In genomic region chr6:582370-582769, GRCh38 we compare ENCODE assay signal across 15 cellular contexts.
DNase-seq lines count a peak whose midpoint lies in the region; ATAC-seq, FAIRE-seq and TF ChIP-seq lines count a peak whose summit lies in the region.
"Had no signal": no experiment of that assay in that cellular context is flagged by ENCODE, and none has a peak within 500 bp of the region (broad histone marks: within the 10 kb centered on the region; RNA-seq: fewer than 3 reads in every experiment).

No MANE protein-coding gene starts in this region.

- H3K27me3 ChIP-seq in astrocyte (ENCODE audit: insufficient read depth, low read length) (no peaks in the 10 kb centered on the region), iPS-20b (ENCODE audit: insufficient read depth, low read length) (no peaks in the 10 kb centered on the region), stomach smooth muscle (ENCODE audit: control insufficient read depth in 1 of 2, insufficient read depth in 2 of 2, low read length in 2 of 2) (no peaks in the 10 kb centered on the region), gastrocnemius medialis (no peaks in the 10 kb centered on the region)

- no peak overlapping the region for H3K9ac ChIP-seq in astrocyte (ENCODE audit: low read length)
- H3K9ac ChIP-seq in iPS-20b (ENCODE audit: low read depth, low read length): peak overlapping the region; percentile 58; the same call in 1 of the 2 replicates
- H3K9ac ChIP-seq in stomach smooth muscle (ENCODE audit: low read length in 2 of 2): peak overlapping the region; percentile 18 to 36

- H3K4me1 ChIP-seq in astrocyte (ENCODE audit: insufficient read depth, low read length) (peaks cover 7% of the 10 kb centered on the region), iPS-20b (ENCODE audit: insufficient read depth, low read length) (peaks cover 31% of the 10 kb centered on the region), stomach smooth muscle (ENCODE audit: control insufficient read depth, insufficient read depth, low read length) (peaks cover 17% of the 10 kb centered on the region), gastrocnemius medialis (peaks cover 0 to 8% of the 10 kb centered on the region in 2 donors)

- H3K27ac Mint-ChIP-seq in activated T-cell treated with anti-CD3 and anti-CD28 coated beads, Interleukin-2, amount 50 U/mL, for 72 hours: no peak overlapping the region
- peak overlapping the region; percentile 93 for H3K27ac Mint-ChIP-seq in astrocyte (ENCODE audit: unreplicated experiment)

- no peaks in the 10 kb centered on the region for H3K79me2 ChIP-seq in astrocyte (ENCODE audit: insufficient read depth, low read length)

- H3K4me2 ChIP-seq in astrocyte (ENCODE audit: low read length): peak overlapping the region; percentile 82

- H3K27me3 Mint-ChIP-seq in activated T-cell treated with anti-CD3 and anti-CD28 coated beads, Interleukin-2, amount 50 U/mL, for 72 hours (ENCODE audit: low read depth): no peaks in the 10 kb centered on the region
- no peaks in the 10 kb centered on the region for H3K27me3 Mint-ChIP-seq in activated T-cell treated with anti-CD3 and anti-CD28 coated beads, Interleukin-2, amount 50 U/mL, for 4 hours (ENCODE audit: low read depth)
- H3K27me3 Mint-ChIP-seq in astrocyte (ENCODE audit: low read depth, unreplicated experiment): no peaks in the 10 kb centered on the region

- no peak for DNase-seq in activated T-cell treated with anti-CD3 and anti-CD28 coated beads, Interleukin-2, amount 50 U/mL, for 72 hours
- no peak for DNase-seq in activated T-cell treated with anti-CD3 and anti-CD28 coated beads, Interleukin-2, amount 50 U/mL, for 4 hours
- DNase-seq in astrocyte (ENCODE audit: low read depth): peak; percentile 55
- no peak for DNase-seq in gastrocnemius medialis
- DNase-seq in GM10266 (ENCODE audit: extremely low spot score): no peak
- DNase-seq: amygdala; effector memory CD4-positive, alpha-beta T cell; head of caudate nucleus; NCI-H1436; NCI-H526; nucleus accumbens had no signal

- H3K4me1 Mint-ChIP-seq in activated T-cell treated with anti-CD3 and anti-CD28 coated beads, Interleukin-2, amount 50 U/mL, for 72 hours (ENCODE audit: low read depth): peaks cover 39% of the 10 kb centered on the region
- H3K4me1 Mint-ChIP-seq in activated T-cell treated with anti-CD3 and anti-CD28 coated beads, Interleukin-2, amount 50 U/mL, for 4 hours (ENCODE audit: low read depth): peaks cover 13% of the 10 kb centered on the region
- H3K4me1 Mint-ChIP-seq in astrocyte (ENCODE audit: low read depth, unreplicated experiment): peaks cover 33% of the 10 kb centered on the region

- in situ Hi-C loops in gastrocnemius medialis (cut with MboI; ENCODE audit: low sequenced_read_pairs in 4 of 4): loop anchor here in 2 of 4 donors (25.0 kb wide), 1 partner anchor 805 kb away; the partner anchor contains the start of gene FOXF2 (in 2 of the 2)

- no peak for TF ChIP-seq POLR2A in gastrocnemius medialis (IDR thresholded peaks at IDR 0.05)

- H3K9me3 ChIP-seq in astrocyte (ENCODE audit: insufficient read depth, low read depth, low read length): no peaks in the 10 kb centered on the region
- H3K9me3 ChIP-seq in iPS-20b (ENCODE audit: insufficient read depth, low read depth, low read length): no peaks in the 10 kb centered on the region
- no peaks in the 10 kb centered on the region for H3K9me3 ChIP-seq in stomach smooth muscle (ENCODE audit: control insufficient read depth in 2 of 2, low read length in 2 of 2)
- no peaks in the 10 kb centered on the region for H3K9me3 ChIP-seq in gastrocnemius medialis

- H3K36me3 ChIP-seq in astrocyte (ENCODE audit: insufficient read depth, low read length) (no peaks in the 10 kb centered on the region), iPS-20b (ENCODE audit: insufficient read depth, low read depth, low read length) (no peaks in the 10 kb centered on the region), stomach smooth muscle (ENCODE audit: control insufficient read depth in 2 of 2, insufficient read depth in 2 of 2, low read length in 2 of 2) (no peaks in the 10 kb centered on the region), gastrocnemius medialis (no peaks in the 10 kb centered on the region)

- peaks cover 9% of the 10 kb centered on the region for H4K20me1 ChIP-seq in astrocyte (ENCODE audit: insufficient read depth, low read length)

- FAIRE-seq in astrocyte (lab: Jason Lieb, UNC): no peak

- no peak overlapping the region for H2AFZ ChIP-seq in astrocyte (ENCODE audit: low read depth, low read length)

- no peak overlapping the region for H3K27ac ChIP-seq in astrocyte (ENCODE audit: low read depth, low read length)
- H3K27ac ChIP-seq in iPS-20b (ENCODE audit: low read length): peak overlapping the region; percentile 80
- peak overlapping the region; percentile 58 for H3K27ac ChIP-seq in stomach smooth muscle (ENCODE audit: low read length)
- H3K27ac ChIP-seq in gastrocnemius medialis: no peak overlapping the region

- peak overlapping the region; percentile 8 for H3K4me3 ChIP-seq in astrocyte (ENCODE audit: insufficient read depth, low read depth, low read length)
- H3K4me3 ChIP-seq in iPS-20b (ENCODE audit: low read length): peak overlapping the region; percentile 53; the same call in 1 of the 2 replicates
- H3K4me3 ChIP-seq in stomach smooth muscle (ENCODE audit: low read length in 2 of 2): peak overlapping the region; percentile 47 to 56
- no peak overlapping the region for H3K4me3 ChIP-seq in gastrocnemius medialis

- ATAC-seq in activated T-cell treated with anti-CD3 and anti-CD28 coated beads, Interleukin-2, amount 50 U/mL, for 72 hours (replicated peaks in 1 of 2): peak in 1 of 2 donors; percentile 11
- no peak for ATAC-seq in activated T-cell treated with anti-CD3 and anti-CD28 coated beads, Interleukin-2, amount 50 U/mL, for 4 hours
- ATAC-seq in gastrocnemius medialis: no peak
- no peak for ATAC-seq in GM21737 (IDR thresholded peaks at IDR 0.05; ENCODE audit: unreplicated experiment)
- ATAC-seq: Right ventricle myocardium inferior had no signal

- intact Hi-C loops in gastrocnemius medialis (cut with DNase I; ENCODE audit: low total_unique reads): no loop called here

- H3K4me3 Mint-ChIP-seq in activated T-cell treated with anti-CD3 and anti-CD28 coated beads, Interleukin-2, amount 50 U/mL, for 72 hours: peak overlapping the region; percentile 26 to 38
- H3K4me3 Mint-ChIP-seq in activated T-cell treated with anti-CD3 and anti-CD28 coated beads, Interleukin-2, amount 50 U/mL, for 4 hours: no peak overlapping the region
- peak overlapping the region; percentile 54 for H3K4me3 Mint-ChIP-seq in astrocyte (ENCODE audit: unreplicated experiment)

- H3K36me3 Mint-ChIP-seq in activated T-cell treated with anti-CD3 and anti-CD28 coated beads, Interleukin-2, amount 50 U/mL, for 72 hours (ENCODE audit: insufficient read depth in 2 of 2): peaks cover 0 to 2% of the 10 kb centered on the region in 2 donors
- no peaks in the 10 kb centered on the region for H3K36me3 Mint-ChIP-seq in activated T-cell treated with anti-CD3 and anti-CD28 coated beads, Interleukin-2, amount 50 U/mL, for 4 hours (ENCODE audit: insufficient read depth)
- H3K36me3 Mint-ChIP-seq in astrocyte (ENCODE audit: low read depth, unreplicated experiment): no peaks in the 10 kb centered on the region

- TF ChIP-seq CTCF in astrocyte (IDR thresholded peaks at IDR 0.05; ENCODE audit: insufficient read depth, low read depth, low read length): no peak
- TF ChIP-seq CTCF in gastrocnemius medialis (IDR thresholded peaks at IDR 0.05 in 4 of 5, conservative IDR thresholded peaks at IDR 0.05 in 1 of 5): no peak
- no peak for TF ChIP-seq CTCF in GM10266 (IDR thresholded peaks at IDR 0.05; ENCODE audit: control insufficient read depth, insufficient read depth, low read depth, missing control alignments)

- H3K9me3 Mint-ChIP-seq in activated T-cell treated with anti-CD3 and anti-CD28 coated beads, Interleukin-2, amount 50 U/mL, for 72 hours: no peaks in the 10 kb centered on the region
- no peaks in the 10 kb centered on the region for H3K9me3 Mint-ChIP-seq in activated T-cell treated with anti-CD3 and anti-CD28 coated beads, Interleukin-2, amount 50 U/mL, for 4 hours
- H3K9me3 Mint-ChIP-seq in astrocyte (ENCODE audit: unreplicated experiment): no peaks in the 10 kb centered on the region

Comparison
In these comparisons a context has a peak if more than half of its experiments do, and no peak if none do; other contexts are left out.
1. H3K27ac ChIP-seq: peak in iPS-20b (single experiment) and stomach smooth muscle (single experiment); none in astrocyte (single experiment) and gastrocnemius medialis (0 of 4).
2. H3K4me3 ChIP-seq: peak in astrocyte (single experiment), iPS-20b (single experiment) and stomach smooth muscle (2 of 2); none in gastrocnemius medialis (0 of 4).